ENCODE assay signal across 8 cellular contexts in the genomic region with DNA sequence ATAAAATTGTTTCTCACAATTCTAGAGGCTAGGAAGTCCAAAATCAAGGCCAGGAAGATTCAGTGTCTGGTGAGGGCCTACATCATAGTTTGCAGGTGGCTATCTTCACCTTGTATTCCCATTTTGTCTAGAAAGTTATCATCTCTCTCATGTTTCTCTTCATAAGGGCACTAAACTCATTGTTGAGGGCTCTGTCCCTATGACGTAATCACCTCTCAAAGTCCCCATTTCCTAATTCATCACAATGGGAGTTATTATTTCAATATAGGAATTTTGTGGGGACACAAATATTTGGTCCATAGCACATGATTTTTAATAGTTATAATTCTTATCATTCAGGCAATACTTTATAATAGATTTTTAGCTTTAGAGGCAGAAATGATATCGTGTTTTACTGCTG.
"Had no signal": no experiment of that assay in that cellular context is flagged by ENCODE, and none has a peak within 500 bp of the region (broad histone marks: within the 10 kb centered on the region; RNA-seq: fewer than 3 reads in every experiment).

No MANE protein-coding gene starts in this region.

- H3K4me3 ChIP-seq: GM12878 had no signal

- FAIRE-seq: G401.6, GM12878, GM12891, GM12892, GM18507, GM19239 had no signal

- DNase-seq: GDM1, GF-D8 had no signal

- ATAC-seq: GM12878 had no signal
